ENCODE assay signal across 8 cellular contexts in genomic region chr9:85742630-85742928, GRCh38. TPM values are rescaled to one million over a fixed set of nuclear protein-coding genes. Genes with fewer than 3 reads are reported as not detected.
DNase-seq lines count a peak whose midpoint lies in the region; ATAC-seq, FAIRE-seq and TF ChIP-seq lines count a peak whose summit lies in the region.

No MANE protein-coding gene starts in this region.

- no CpG with 5 or more reads among the region's 3 CpGs for WGBS in IMR-90 (ENCODE audit: extremely low coverage in 2 of 2, insufficient read length in 1 of 2), 2 experiments
- WGBS in K562 (ENCODE audit: insufficient coverage, low coverage, missing lambda C conversion rate): 4% methylated on average over 3 of the region's 3 CpGs
- 2 to 3% methylated on average over 3 of the region's 3 CpGs for WGBS in lung, 2 donors

- peak overlapping the region; percentile 38; the same call in 1 of the 2 replicates for H4K91ac ChIP-seq in IMR-90 (ENCODE audit: insufficient read depth, low read depth, low read length)

- FAIRE-seq in K562 (lab: Jason Lieb, UNC): no peak

- no peak for TF ChIP-seq CTCF in CD4-positive, alpha-beta T cell (IDR thresholded peaks at IDR 0.05)
- TF ChIP-seq CTCF in IMR-90 (conservative IDR thresholded peaks at IDR 0.05; ENCODE audit: low read depth, low read length) (no peak), K562 (IDR thresholded peaks at IDR 0.05 in 2 of 3, conservative IDR thresholded peaks at IDR 0.05 in 1 of 3; ENCODE audit: insufficient read depth in 2 of 3, low read depth in 1 of 3, low read length in 3 of 3) (no peak), lung (IDR thresholded peaks at IDR 0.05; ENCODE audit: control extremely low read depth, extremely low read depth) (no peak), vagina (IDR thresholded peaks at IDR 0.05) (no peak), GM10266 (IDR thresholded peaks at IDR 0.05; ENCODE audit: control insufficient read depth, insufficient read depth, low read depth, missing control alignments) (no peak)

- POLR2A ChIA-PET in CD4-positive, alpha-beta T cell (lab: Charles Lee): interaction anchor here (2.5 to 5.0 kb wide), 5 partner anchors 14 to 62 kb away, joined by 7 to 65 read pairs (median 14); no protein-coding TSS in a partner anchor
- POLR2A ChIA-PET in IMR-90 (lab: Charles Lee; ENCODE audit: unreplicated experiment): no interaction called here
- POLR2A ChIA-PET in K562 (lab: Yijun Ruan, JAX): no interaction called here

- H3K56ac ChIP-seq in IMR-90 (ENCODE audit: extremely low read depth, insufficient read depth, low read length): peak overlapping the region; percentile 2

- in situ Hi-C loops in IMR-90 (cut with MboI; ENCODE audit: low sequenced_read_pairs) (no loop called here), K562 (cut with MboI) (no loop called here)

- no peak overlapping the region for H2BK120ac ChIP-seq in IMR-90 (ENCODE audit: low read depth, low read length)

- H3K14ac ChIP-seq in IMR-90 (replicated peaks; ENCODE audit: low read depth, low read length): 0 out of 2 replicates have a peak overlapping the region, but pooled peaks have one; percentile 58

- H3K9me1 ChIP-seq in IMR-90 (ENCODE audit: insufficient read depth, low read length) (0 out of 2 replicates have a peak, but pooled peaks cover 5% of the 10 kb centered on the region), K562 (ENCODE audit: control insufficient read depth, insufficient read depth, low read length) (no peaks in the 10 kb centered on the region)

- H4K8ac ChIP-seq in IMR-90 (ENCODE audit: low read depth in 2 of 2, low read length in 2 of 2): 0 out of 4 replicates have a peak overlapping the region, but pooled peaks of 1 of the 2 experiments have one; percentile 20

- H3K79me1 ChIP-seq in IMR-90 (ENCODE audit: low read depth in 1 of 2, low read length in 2 of 2): 0 out of 4 replicates have a peak, but pooled peaks cover 0 to 3% of the 10 kb centered on the region in 2 experiments

- TF ChIP-seq RAD21 in IMR-90 (IDR thresholded peaks at IDR 0.05; ENCODE audit: low read length) (no peak), K562 (CRISPR knock-in tag; conservative IDR thresholded peaks at IDR 0.05 in 1 of 2, IDR thresholded peaks at IDR 0.05 in 1 of 2) (no peak)

- dilution Hi-C loops in IMR-90 (cut with HindIII; ENCODE audit: low sequenced_read_pairs, unreplicated experiment): no loop called here

- H3K27me3 Mint-ChIP-seq in CD4-positive, alpha-beta T cell: no peaks in the 10 kb centered on the region

- peaks cover 6% of the 10 kb centered on the region; the same call in 2 of the 3 replicates for H3K79me2 ChIP-seq in K562 (ENCODE audit: control insufficient read depth, insufficient read depth, low read length)

- H3K23ac ChIP-seq in IMR-90 (ENCODE audit: low read depth, low read length): peak overlapping the region; percentile 66; the same call in 1 of the 2 replicates

- peak overlapping the region; percentile 92 for H3K4me3 ChIP-seq in IMR-90 (ENCODE audit: insufficient read depth, low read depth, low read length)
- H3K4me3 ChIP-seq in K562: peak overlapping the region; percentile 73
- peak overlapping the region; percentile 54 for H3K4me3 ChIP-seq in lung
- H3K4me3 ChIP-seq in vagina: peak overlapping the region; percentile 91 to 95

- peak overlapping the region; percentile 77; the same call in 1 of the 2 replicates for H4K5ac ChIP-seq in IMR-90 (ENCODE audit: low read depth, low read length)

- H3K9me3 ChIP-seq in CD4-positive, alpha-beta T cell (ENCODE audit: control insufficient read depth, low read length): no peaks in the 10 kb centered on the region
- no peaks in the 10 kb centered on the region for H3K9me3 ChIP-seq in IMR-90 (ENCODE audit: control insufficient read depth, insufficient read depth, low read length)
- no peaks in the 10 kb centered on the region for H3K9me3 ChIP-seq in K562 (replicated peaks; ENCODE audit: control insufficient read depth, insufficient read depth, low read depth, low read length)
- no peaks in the 10 kb centered on the region for H3K9me3 ChIP-seq in lung (ENCODE audit: control insufficient read depth in 2 of 2, insufficient read depth in 1 of 2, low read length in 1 of 2)
- no peaks in the 10 kb centered on the region for H3K9me3 ChIP-seq in vagina

- H4K20me1 ChIP-seq in IMR-90 (ENCODE audit: insufficient read depth, low read length) (no peaks in the 10 kb centered on the region), K562 (replicated peaks; ENCODE audit: control insufficient read depth, insufficient read depth, low read length) (no peaks in the 10 kb centered on the region)

- peak overlapping the region; percentile 44 for H2AK9ac ChIP-seq in IMR-90 (replicated peaks; ENCODE audit: low read depth, low read length, poor library complexity)

- H3K4me1 ChIP-seq in IMR-90 (ENCODE audit: control insufficient read depth, insufficient read depth, low read length): no peaks in the 10 kb centered on the region
- H3K4me1 ChIP-seq in K562 (replicated peaks in 1 of 2; ENCODE audit: control insufficient read depth in 2 of 2, insufficient read depth in 2 of 2, low read length in 2 of 2): peaks cover 6 to 7% of the 10 kb centered on the region in 2 experiments; a peak in 4 of 5 replicates
- peaks cover 0 to 4% of the 10 kb centered on the region in 2 donors for H3K4me1 ChIP-seq in lung (ENCODE audit: control insufficient read depth in 2 of 2, insufficient read depth in 2 of 2, low read length in 2 of 2)
- H3K4me1 ChIP-seq in vagina: peaks cover 21% of the 10 kb centered on the region

- H2AK5ac ChIP-seq in IMR-90 (ENCODE audit: low read depth, low read length): no peak overlapping the region

- H3K4me2 ChIP-seq in IMR-90 (ENCODE audit: low read depth, low read length) (peak overlapping the region; percentile 99), K562 (ENCODE audit: insufficient read depth, low read length) (peak overlapping the region; percentile 87)

- CTCF ChIA-PET in CD4-positive, alpha-beta T cell (lab: Charles Lee): interaction anchor here (3.0 kb wide), 1 partner anchor 44 kb away, joined by 15 read pairs; no protein-coding TSS in a partner anchor
- CTCF ChIA-PET in IMR-90 (lab: Yijun Ruan, JAX): no interaction called here
- CTCF ChIA-PET in K562 (lab: Yijun Ruan, JAX; ENCODE audit: low intra/inter-chr PET ratio): no interaction called here

- peak overlapping the region; percentile 92 for H3K27ac Mint-ChIP-seq in CD4-positive, alpha-beta T cell

- no peaks in the 10 kb centered on the region for H3K9me3 Mint-ChIP-seq in CD4-positive, alpha-beta T cell

- H3K18ac ChIP-seq in IMR-90 (ENCODE audit: low read depth, low read length): peak overlapping the region; percentile 71

- no peak overlapping the region for H2BK5ac ChIP-seq in IMR-90 (ENCODE audit: low read depth, low read length, poor library complexity, severe bottlenecking)

- peak overlapping the region; percentile 55; the same call in 1 of the 2 replicates for H3K4ac ChIP-seq in IMR-90 (ENCODE audit: low read depth, low read length)

- no TSS peak for BruUV-seq in IMR-90 (replicated peaks; lab: Mats Ljungman, UMichigan)
- no TSS peak for BruUV-seq in K562 (replicated peaks; lab: Mats Ljungman, UMichigan)

- H3K36me3 ChIP-seq in IMR-90 (ENCODE audit: control insufficient read depth, insufficient read depth, low read length) (no peaks in the 10 kb centered on the region), K562 (ENCODE audit: control insufficient read depth, insufficient read depth, low read length) (no peaks in the 10 kb centered on the region), lung (ENCODE audit: control insufficient read depth in 2 of 2, insufficient read depth in 2 of 2, low read length in 2 of 2) (no peaks in the 10 kb centered on the region), vagina (no peaks in the 10 kb centered on the region)

- H3K9ac ChIP-seq in IMR-90 (ENCODE audit: low read depth, low read length) (peak overlapping the region; percentile 77), K562 (ENCODE audit: insufficient read depth in 1 of 2, low read depth in 2 of 2, low read length in 2 of 2) (no peak overlapping the region)

- H2BK15ac ChIP-seq in IMR-90 (ENCODE audit: low read depth, low read length): no peak overlapping the region

- intact Hi-C loops in CD4-positive, alpha-beta T cell (cut with DNase I, micrococcal nuclease): loop anchor here (1.0 to 10.0 kb wide), 8 partner anchors 40 to 1925 kb away; partner anchors contain the start of genes ISCA1 (in 2 of the 2), GKAP1 (in 1 of the 2), HNRNPK (in 1 of the 2) and NAA35 (in 1 of the 2)
- intact Hi-C loops in IMR-90 (cut with micrococcal nuclease) (no loop called here), K562 (cut with micrococcal nuclease) (no loop called here), vagina (cut with DNase I) (no loop called here)

- no peak for DNase-seq in CD4-positive, alpha-beta T cell
- peak; percentile 72 for DNase-seq in IMR-90
- no peak for DNase-seq in K562 (ENCODE audit: extremely low read depth in 1 of 4, low spot score in 3 of 4)
- no peak for DNase-seq in lung (ENCODE audit: low spot score)
- DNase-seq in vagina (ENCODE audit: extremely low spot score in 2 of 2): no peak
- no peak for DNase-seq in GM10266 (ENCODE audit: extremely low spot score)
- no peak for DNase-seq in NCI-H1436 (lab: John Stamatoyannopoulos, UW)

- ATAC-seq in CD4-positive, alpha-beta T cell (ENCODE audit: poor library complexity): no peak
- ATAC-seq in IMR-90 (ENCODE audit: low read depth): peak; percentile 2
- no peak for ATAC-seq in K562
- ATAC-seq in lung (ENCODE audit: insufficient read depth, low FRiP score): no peak
- no peak for ATAC-seq in GM21390 (IDR thresholded peaks at IDR 0.05; ENCODE audit: unreplicated experiment)

- H3K4me3 Mint-ChIP-seq in CD4-positive, alpha-beta T cell: peak overlapping the region; percentile 97

- H3K36me3 Mint-ChIP-seq in CD4-positive, alpha-beta T cell (ENCODE audit: low read depth): peaks cover 10% of the 10 kb centered on the region

- no peak overlapping the region for H2BK20ac ChIP-seq in IMR-90 (ENCODE audit: low read depth, low read length)

- H3K27me3 ChIP-seq in CD4-positive, alpha-beta T cell (ENCODE audit: control insufficient read depth, insufficient read depth, low read length): no peaks in the 10 kb centered on the region
- H3K27me3 ChIP-seq in IMR-90 (ENCODE audit: control insufficient read depth, insufficient read depth, low read length) (peaks cover 17% of the 10 kb centered on the region), K562 (ENCODE audit: control insufficient read depth in 2 of 2, insufficient read depth in 2 of 2, low read length in 2 of 2) (peaks cover 0 to 6% of the 10 kb centered on the region in 2 experiments; a peak in 1 of 5 replicates), lung (ENCODE audit: control insufficient read depth, insufficient read depth) (no peaks in the 10 kb centered on the region), vagina (no peaks in the 10 kb centered on the region)

- H2AFZ ChIP-seq in IMR-90 (replicated peaks; ENCODE audit: low read length, poor library complexity): peak overlapping the region; percentile 96
- peak overlapping the region; percentile 86 for H2AFZ ChIP-seq in K562 (ENCODE audit: low read depth, low read length)

- peaks cover 30% of the 10 kb centered on the region for H3K4me1 Mint-ChIP-seq in CD4-positive, alpha-beta T cell (ENCODE audit: low read depth)

- TF ChIP-seq POLR2A in IMR-90 (IDR thresholded peaks at IDR 0.05; ENCODE audit: low read depth, low read length) (no peak), K562 (conservative IDR thresholded peaks at IDR 0.05) (no peak), vagina (IDR thresholded peaks at IDR 0.05) (no peak)

- no peak for TF ChIP-seq EP300 in K562 (IDR thresholded peaks at IDR 0.05; ENCODE audit: low read length)

- H3K27ac ChIP-seq in CD4-positive, alpha-beta T cell (ENCODE audit: low read depth, low read length): no peak overlapping the region
- H3K27ac ChIP-seq in IMR-90 (ENCODE audit: insufficient read depth, low read length) (peak overlapping the region; percentile 71; the same call in 1 of the 2 replicates), K562 (ENCODE audit: extremely low read depth, low read depth, low read length) (no peak overlapping the region), lung (ENCODE audit: low read depth in 1 of 2, low read length in 1 of 2) (peak overlapping the region; percentile 71 to 79), vagina (peak overlapping the region; percentile 79)

RNA-seq across cellular contexts. Expression of gene AGTPBP1, which starts 0.8 kb away (rescaled TPM):
- 10 to 100 TPM; 52.0 to 55.2 TPM for total RNA-seq in CD4-positive, alpha-beta T cell
- total RNA-seq in IMR-90 (2012; rRNA removed) (9.0 and 14.4 TPM in 2 replicates), K562 (2014; rRNA removed) (3.0 and 3.9 TPM in 2 replicates), K562 (2014; rRNA removed; fragmentation: Illumina TruSeq; extraction: Trizol) (7.9 and 9.2 TPM in 2 replicates), K562 (2015; rRNA removed; fragmentation: Illumina TruSeq; extraction: Trizol) (4.8 and 5.3 TPM in 2 replicates), K562 (2021) (5.5 and 5.7 TPM in 2 replicates), lung (10 to 100 TPM; 29.4 to 55.9 TPM), vagina (12.3 TPM)
- polyA plus RNA-seq in IMR-90 (2012; rRNA removed) (2.6 and 3.3 TPM in 2 replicates), K562 (2011; rRNA removed) (3.0 and 6.3 TPM in 2 replicates), K562 (2014; fragmentation: Illumina TruSeq; extraction: Trizol) (4.6 and 5.2 TPM in 2 replicates), K562 (2014; fragmentation: Nextera tagmentation; extraction: Ambion mirVana) (1 to 10 TPM; 1.4 to 1.6 TPM), K562 (2014; rRNA removed) (3.5 and 3.6 TPM in 2 replicates), lung (10 to 100 TPM; 10.6 to 15.4 TPM)
- polyA plus RNA-seq in IMR-90 (2012; cell fraction: cytosol; rRNA removed): 0.37 and 0.82 TPM in 2 replicates
- 0.41 and 5.5 TPM in 2 replicates for polyA plus RNA-seq in IMR-90 (2012; cell fraction: nucleus; rRNA removed; ENCODE audit: low replicate concordance)
- total RNA-seq in K562 (2011; cell fraction: chromatin; rRNA removed; ENCODE audit: low replicate concordance): 8.1 and 21.7 TPM in 2 replicates
- total RNA-seq in K562 (2011; cell fraction: nucleolus; rRNA removed): 2.5 and 2.9 TPM in 2 replicates
- 7.2 and 7.7 TPM in 2 replicates for total RNA-seq in K562 (2011; cell fraction: nucleoplasm; rRNA removed)
- polyA plus RNA-seq in K562 (2011; cell fraction: cytosol; rRNA removed): 0.60 and 1.5 TPM in 2 replicates
- polyA plus RNA-seq in K562 (2011; cell fraction: nucleus; rRNA removed): 2.5 and 2.7 TPM in 2 replicates
- 2.4 and 3.0 TPM in 2 replicates for polyA plus RNA-seq in K562 (2012)
- 8.2 and 10.0 TPM in 2 replicates for polyA minus RNA-seq in K562 (2011; rRNA and poly(A)+ RNA removed)
- polyA minus RNA-seq in K562 (2011; cell fraction: cytosol; rRNA and poly(A)+ RNA removed): 2.5 and 3.3 TPM in 2 replicates
- polyA minus RNA-seq in K562 (2011; cell fraction: nucleus; rRNA and poly(A)+ RNA removed): 3.5 and 5.3 TPM in 2 replicates

Comparison
In these comparisons a context has a peak if more than half of its experiments do, and no peak if none do; other contexts are left out.
1. H3K27ac ChIP-seq: peak in IMR-90 (single experiment), lung (2 of 2) and vagina (single experiment); none in CD4-positive, alpha-beta T cell (single experiment) and K562 (single experiment).
2. intact Hi-C loops: an anchor here in CD4-positive, alpha-beta T cell (1.0 to 10.0 kb wide); none called in IMR-90, K562 and vagina.
3. Peak in every context shown above with its lines, with median percentiles within 50 percentile points of each other: H3K4me3 ChIP-seq.